In genomic region chr10:42995537-42995936, GRCh38 we compare ENCODE assay signal across 31 cellular contexts.
"Had no signal": no experiment of that assay in that cellular context is flagged by ENCODE, and none has a peak within 500 bp of the region (broad histone marks: within the 10 kb centered on the region; RNA-seq: fewer than 3 reads in every experiment).

No MANE protein-coding gene starts in this region.

- H3K27ac Mint-ChIP-seq: activated CD4-positive, alpha-beta memory T cell treated with anti-CD3 and anti-CD28 coated beads for 36 hours; activated CD4-positive, alpha-beta T cell treated with anti-CD3 and anti-CD28 coated beads for 36 hours; activated CD4-positive, alpha-beta T cell treated with anti-CD3 and anti-CD28 coated beads, Interleukin-2, amount 10 ng/mL, durations not matched to agents 24 days and 14 days; activated naive CD4-positive, alpha-beta T cell treated with anti-CD3 and anti-CD28 coated beads for 36 hours; activated naive CD8-positive, alpha-beta T cell treated with anti-CD3 and anti-CD28 coated beads for 36 hours; activated naive CD8-positive, alpha-beta T cell treated with anti-CD3 and anti-CD28 coated beads, Interleukin-2, amount 50 U/mL, for 24 hours; activated T-helper 1 cell treated with anti-CD3 and anti-CD28 coated beads, Interleukin-12 subunit alpha, Interleukin-12 subunit beta, Interleukin-2, Interleukin-4 antibody, amounts not matched to agents 30 ng/mL and 10 ng/mL and 1 ng/mL, durations not matched to agents 14 hours and 24 hours and 36 hours; activated T-helper 2 cell treated with anti-CD3 and anti-CD28 coated beads, Interferon-gamma antibody, Interleukin-2, Interleukin-4, amounts not matched to agents 10 μg/mL and 5 μg/mL and 100 μg/mL, durations not matched to agents 14 hours and 24 hours and 36 hours; effector memory CD8-positive, alpha-beta T cell; T-cell; T-helper 1 cell treated with Interleukin-12 subunit alpha and Interleukin-12 subunit beta and Interleukin-4 antibody, amounts not matched to agents 30 μg/mL and 1 μg/mL, for 36 hours had no signal

- H3K4me1 ChIP-seq: adrenal gland, body of pancreas had no signal

- H3K9me3 Mint-ChIP-seq: activated CD4-positive, alpha-beta memory T cell treated with anti-CD3 and anti-CD28 coated beads for 36 hours; activated CD4-positive, alpha-beta T cell treated with anti-CD3 and anti-CD28 coated beads, Interleukin-2, amount 10 ng/mL, durations not matched to agents 24 days and 14 days; activated naive CD4-positive, alpha-beta T cell treated with anti-CD3 and anti-CD28 coated beads for 36 hours; activated naive CD4-positive, alpha-beta T cell treated with anti-CD3 and anti-CD28 coated beads, Interleukin-2, amount 50 U/mL, for 24 hours; activated naive CD8-positive, alpha-beta T cell treated with anti-CD3 and anti-CD28 coated beads for 36 hours; activated naive CD8-positive, alpha-beta T cell treated with anti-CD3 and anti-CD28 coated beads, Interleukin-2, amount 50 U/mL, for 24 hours; activated T-helper 1 cell treated with anti-CD3 and anti-CD28 coated beads, Interleukin-12 subunit alpha, Interleukin-12 subunit beta, Interleukin-2, Interleukin-4 antibody, amounts not matched to agents 30 ng/mL and 10 ng/mL and 1 ng/mL, durations not matched to agents 14 hours and 24 hours and 36 hours; activated T-helper 2 cell treated with anti-CD3 and anti-CD28 coated beads, Interferon-gamma antibody, Interleukin-2, Interleukin-4, amounts not matched to agents 10 μg/mL and 5 μg/mL and 100 μg/mL, durations not matched to agents 14 hours and 24 hours and 36 hours; effector memory CD8-positive, alpha-beta T cell; T-cell; T-helper 1 cell treated with Interleukin-12 subunit alpha and Interleukin-12 subunit beta and Interleukin-4 antibody, amounts not matched to agents 30 μg/mL and 1 μg/mL, for 36 hours had no signal

- FAIRE-seq: frontal cortex had no signal

- H3K9me3 ChIP-seq: adrenal gland, body of pancreas had no signal

- H3K36me3 ChIP-seq: adrenal gland, WERI-Rb-1 had no signal

- H3K27ac ChIP-seq: adrenal gland, body of pancreas, epithelial cell of prostate, WERI-Rb-1 had no signal

- H3K27me3 ChIP-seq: adrenal gland, body of pancreas had no signal

- H3K4me3 Mint-ChIP-seq: activated CD4-positive, alpha-beta memory T cell treated with anti-CD3 and anti-CD28 coated beads for 36 hours; activated CD4-positive, alpha-beta T cell treated with anti-CD3 and anti-CD28 coated beads for 36 hours; activated CD4-positive, alpha-beta T cell treated with anti-CD3 and anti-CD28 coated beads, Interleukin-2, amount 10 ng/mL, durations not matched to agents 24 days and 14 days; activated naive CD4-positive, alpha-beta T cell treated with anti-CD3 and anti-CD28 coated beads for 36 hours; activated naive CD4-positive, alpha-beta T cell treated with anti-CD3 and anti-CD28 coated beads, Interleukin-2, amount 50 U/mL, for 24 hours; activated naive CD8-positive, alpha-beta T cell treated with anti-CD3 and anti-CD28 coated beads for 36 hours; activated naive CD8-positive, alpha-beta T cell treated with anti-CD3 and anti-CD28 coated beads, Interleukin-2, amount 50 U/mL, for 24 hours; activated T-helper 1 cell treated with anti-CD3 and anti-CD28 coated beads, Interleukin-12 subunit alpha, Interleukin-12 subunit beta, Interleukin-2, Interleukin-4 antibody, amounts not matched to agents 30 ng/mL and 10 ng/mL and 1 ng/mL, durations not matched to agents 14 hours and 24 hours and 36 hours; effector memory CD8-positive, alpha-beta T cell; T-cell; T-helper 1 cell treated with Interleukin-12 subunit alpha and Interleukin-12 subunit beta and Interleukin-4 antibody, amounts not matched to agents 30 μg/mL and 1 μg/mL, for 36 hours had no signal

- H3K4me1 Mint-ChIP-seq: activated CD4-positive, alpha-beta T cell treated with anti-CD3 and anti-CD28 coated beads for 36 hours; activated CD4-positive, alpha-beta T cell treated with anti-CD3 and anti-CD28 coated beads, Interleukin-2, amount 10 ng/mL, durations not matched to agents 24 days and 14 days; activated naive CD4-positive, alpha-beta T cell treated with anti-CD3 and anti-CD28 coated beads, Interleukin-2, amount 50 U/mL, for 24 hours; activated naive CD8-positive, alpha-beta T cell treated with anti-CD3 and anti-CD28 coated beads, Interleukin-2, amount 50 U/mL, for 24 hours; T-cell had no signal

- ATAC-seq: activated CD4-positive, alpha-beta T cell treated with anti-CD3 and anti-CD28 coated beads for 36 hours; activated naive CD8-positive, alpha-beta T cell treated with anti-CD3 and anti-CD28 coated beads, Interleukin-2, amount 50 U/mL, for 24 hours; body of pancreas; effector memory CD8-positive, alpha-beta T cell; T-cell had no signal

- H3K4me3 ChIP-seq: adrenal gland, body of pancreas had no signal

- H3K36me3 Mint-ChIP-seq: activated CD4-positive, alpha-beta memory T cell treated with anti-CD3 and anti-CD28 coated beads for 36 hours; activated naive CD4-positive, alpha-beta T cell treated with anti-CD3 and anti-CD28 coated beads, Interleukin-2, amount 50 U/mL, for 24 hours; activated naive CD8-positive, alpha-beta T cell treated with anti-CD3 and anti-CD28 coated beads for 36 hours; T-cell had no signal

- H3K27me3 Mint-ChIP-seq: activated CD4-positive, alpha-beta memory T cell treated with anti-CD3 and anti-CD28 coated beads for 36 hours; activated CD4-positive, alpha-beta T cell treated with anti-CD3 and anti-CD28 coated beads for 36 hours; activated naive CD4-positive, alpha-beta T cell treated with anti-CD3 and anti-CD28 coated beads, Interleukin-2, amount 50 U/mL, for 24 hours; activated naive CD8-positive, alpha-beta T cell treated with anti-CD3 and anti-CD28 coated beads for 36 hours; activated naive CD8-positive, alpha-beta T cell treated with anti-CD3 and anti-CD28 coated beads, Interleukin-2, amount 50 U/mL, for 24 hours had no signal

- DNase-seq: activated CD4-positive, alpha-beta memory T cell treated with anti-CD3 and anti-CD28 coated beads for 36 hours; activated CD4-positive, alpha-beta T cell treated with anti-CD3 and anti-CD28 coated beads for 36 hours; activated CD4-positive, alpha-beta T cell treated with anti-CD3 and anti-CD28 coated beads, Interleukin-2, amount 10 ng/mL, durations not matched to agents 24 days and 14 days; activated CD4-positive, CD25-positive, alpha-beta regulatory T cell; activated CD4-positive, CD25-positive, alpha-beta regulatory T cell treated with anti-CD3 and anti-CD28 coated beads, Interleukin-2, amount 50 U/mL, for 72 hours; activated CD8-positive, alpha-beta memory T cell treated with anti-CD3 and anti-CD28 coated beads for 24 hours; activated effector memory CD4-positive, alpha-beta T cell treated with anti-CD3 and anti-CD28 coated beads, Interleukin-2, amount 50 U/mL, for 16 hours; activated naive CD4-positive, alpha-beta T cell treated with anti-CD3 and anti-CD28 coated beads for 36 hours; activated naive CD8-positive, alpha-beta T cell treated with anti-CD3 and anti-CD28 coated beads for 36 hours; activated naive CD8-positive, alpha-beta T cell treated with anti-CD3 and anti-CD28 coated beads, Interleukin-2, amount 50 U/mL, for 24 hours; activated T-cell treated with anti-CD3 and anti-CD28 coated beads, Interleukin-2, amount 50 U/mL, for 48 hours; adrenal gland; amygdala; aorta; body of pancreas; caudate nucleus; cortex of kidney; dermis blood vessel endothelial cell; effector CD4-positive, alpha-beta T cell; effector memory CD8-positive, alpha-beta T cell; foreskin fibroblast; SW 1271; T-cell; T1000; WERI-Rb-1 had no signal
